In the genomic region with DNA sequence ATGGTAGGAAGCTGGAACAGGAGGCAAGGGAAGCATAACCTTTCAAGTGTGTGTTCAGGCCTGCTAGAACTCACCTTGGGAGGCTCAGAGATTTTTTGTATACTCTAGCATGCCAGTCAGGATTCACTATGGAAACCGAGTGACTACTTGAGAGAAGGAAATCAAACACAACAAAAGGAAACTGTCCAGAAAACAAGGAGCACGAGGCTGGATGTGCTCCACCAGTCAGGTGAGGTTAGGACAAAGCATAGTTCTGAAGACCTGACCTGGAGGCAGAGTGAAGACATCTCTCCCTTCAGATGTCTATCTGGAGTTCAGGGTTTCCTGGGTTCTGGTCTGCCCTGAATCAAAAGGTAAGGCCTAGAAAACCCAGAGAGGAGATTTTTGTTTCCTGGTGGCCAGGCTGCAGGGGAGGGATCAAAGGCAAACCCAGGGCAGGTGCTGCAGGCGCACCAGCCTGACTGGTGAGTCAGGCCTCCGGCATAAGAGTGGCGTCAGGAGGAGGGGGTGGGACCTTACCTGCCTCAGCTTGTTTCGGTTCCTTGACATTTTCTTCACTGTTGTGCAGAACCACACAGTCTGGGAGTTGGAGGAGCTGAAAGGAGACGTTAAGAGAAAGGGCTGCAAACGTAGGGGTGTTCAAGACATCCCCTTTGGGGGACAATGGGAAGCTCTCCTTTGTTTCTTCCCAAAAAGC, we compare ENCODE assay signal across 11 cellular contexts. TPM values are rescaled to one million over a fixed set of nuclear protein-coding genes. Genes with fewer than 3 reads are reported as not detected.
DNase-seq lines count a peak whose midpoint lies in the region; FAIRE-seq and TF ChIP-seq lines count a peak whose summit lies in the region.
"Had no signal": no experiment of that assay in that cellular context is flagged by ENCODE, and none has a peak within 500 bp of the region (broad histone marks: within the 10 kb centered on the region; RNA-seq: fewer than 3 reads in every experiment).

No MANE protein-coding gene starts in this region.

- no peaks in the 10 kb centered on the region for H3K27me3 ChIP-seq in duodenal mucosa (ENCODE audit: control insufficient read depth in 1 of 2, insufficient read depth in 2 of 2, low read length in 2 of 2)

- no peak for TF ChIP-seq POLR2A in H54 (IDR thresholded peaks at IDR 0.05; ENCODE audit: low read depth, low read length)

- no peak for FAIRE-seq in urothelium cell line (lab: Jason Lieb, UNC)
- no peak for FAIRE-seq in H54 (lab: Jason Lieb, UNC)

- H3K4me3 ChIP-seq in duodenal mucosa (ENCODE audit: low read depth in 1 of 2, low read length in 2 of 2) (peak overlapping the region; percentile 4 to 21), coronary artery (no peak overlapping the region)

- H3K27ac ChIP-seq in duodenal mucosa (ENCODE audit: low read depth, low read length) (no peak overlapping the region), coronary artery (no peak overlapping the region)

- peak overlapping the region; percentile 12 to 42 for H3K9ac ChIP-seq in duodenal mucosa (ENCODE audit: low read depth in 1 of 2, low read length in 2 of 2)

- DNase-seq in NCI-H187 (lab: John Stamatoyannopoulos, UW) (peak; percentile 22 to 27), NCI-H187 treated with DMSO at 0.1 percent for 48 hours (lab: John Stamatoyannopoulos, UW) (no peak), mucosa of gallbladder (ENCODE audit: low spot score) (peak; percentile 51), urothelium cell line (ENCODE audit: low spot score) (peak; percentile 38), NCI-H524 (lab: John Stamatoyannopoulos, UW) (no peak), coronary artery (ENCODE audit: low spot score) (no peak), H54 (ENCODE audit: insufficient read length, low spot score) (no peak)
- DNase-seq: activated CD4-positive, alpha-beta T cell treated with anti-CD3 and anti-CD28 coated beads for 36 hours; activated gamma-delta T cell treated with Interleukin-2 at 50 U/mL for 16 hours; NCI-H2081 treated with DMSO at 0.1 percent for 48 hours had no signal

- H3K9me3 ChIP-seq in duodenal mucosa (ENCODE audit: control insufficient read depth in 1 of 2, low read length in 2 of 2) = no peaks in the 10 kb centered on the region

- H3K36me3 ChIP-seq in duodenal mucosa (ENCODE audit: control insufficient read depth in 1 of 2, insufficient read depth in 2 of 2, low read length in 2 of 2) = no peaks in the 10 kb centered on the region

- peaks cover 0 to 13% of the 10 kb centered on the region in 2 donors for H3K4me1 ChIP-seq in duodenal mucosa (ENCODE audit: control insufficient read depth in 1 of 2, insufficient read depth in 2 of 2, low read length in 2 of 2)

- no peak for TF ChIP-seq CTCF in coronary artery (IDR thresholded peaks at IDR 0.05)

RNA-seq across cellular contexts. Expression of a gene that starts 52.2 kb away (rescaled TPM):
- total RNA-seq in mucosa of gallbladder = 12.4 TPM

Comparison
In these comparisons a context has a peak if more than half of its experiments do, and no peak if none do; other contexts are left out.
1. DNase-seq: peak in NCI-H187 (2 of 2), mucosa of gallbladder (single experiment) and urothelium cell line (single experiment); none in NCI-H187 treated with DMSO at 0.1 percent for 48 hours (single experiment), NCI-H524 (0 of 2), coronary artery (single experiment) and H54 (single experiment).